ENCODE assay signal across 7 cellular contexts in the genomic region with DNA sequence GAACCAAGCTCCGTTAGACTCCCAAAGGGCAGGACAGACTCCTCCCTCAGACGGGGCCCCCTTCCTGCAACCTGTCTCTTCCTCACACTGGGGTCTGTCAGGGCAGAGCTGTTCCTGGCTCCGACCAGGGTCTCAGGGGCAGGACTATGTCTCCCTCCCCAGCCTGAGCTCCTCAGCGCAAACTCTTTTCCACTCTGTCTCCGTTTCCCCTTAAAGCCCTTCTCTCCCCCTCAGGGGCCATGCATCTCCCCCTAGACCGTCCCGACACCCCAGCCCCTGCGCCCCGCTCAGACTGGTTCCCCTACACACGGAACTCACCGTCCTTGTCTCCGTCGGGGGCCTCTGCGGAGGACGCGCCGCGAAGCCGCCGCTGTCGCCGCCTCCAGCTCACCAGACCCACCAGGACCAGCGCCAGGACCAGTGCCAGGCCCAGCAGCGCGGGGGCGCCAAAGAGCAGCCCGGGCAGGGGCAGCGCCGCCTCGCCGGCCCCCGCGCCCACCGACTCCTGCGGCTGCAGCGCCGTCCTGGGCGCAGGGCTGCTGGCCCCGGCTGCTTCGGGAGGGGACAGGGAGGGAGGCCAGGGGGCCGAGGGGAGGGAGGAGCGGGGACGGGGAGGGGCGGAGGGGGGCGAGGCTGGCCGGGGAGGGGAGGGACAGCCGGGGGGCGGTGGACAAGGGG. TPM values are rescaled to one million over a fixed set of nuclear protein-coding genes. Genes with fewer than 3 reads are reported as not detected.
DNase-seq lines count a peak whose midpoint lies in the region; ATAC-seq and TF ChIP-seq lines count a peak whose summit lies in the region.

No MANE protein-coding gene starts in this region.

- CTCF ChIA-PET in T-cell (lab: Charles Lee) = interaction anchor here (0.5 to 4.5 kb wide), 13 partner anchors 14 to 975 kb away, joined by 3 to 48 read pairs (median 4); partner anchors contain the start of genes SNU13 (in 1 of the 2) and SREBF2 (in 1 of the 2)

- no peaks in the 10 kb centered on the region for H3K36me3 Mint-ChIP-seq in T-cell
- no peaks in the 10 kb centered on the region for H3K36me3 Mint-ChIP-seq in immature natural killer cell

- peaks cover 16 to 24% (median 21%) of the 10 kb centered on the region in 3 donors for H3K4me1 Mint-ChIP-seq in T-cell
- H3K4me1 Mint-ChIP-seq in immature natural killer cell = peaks cover 3 to 6% of the 10 kb centered on the region in 2 donors

- H3K27ac Mint-ChIP-seq in T-cell (peak overlapping the region; percentile 39 to 69), immature natural killer cell (no peak overlapping the region)

- no peaks in the 10 kb centered on the region for H3K9me3 Mint-ChIP-seq in T-cell
- H3K9me3 Mint-ChIP-seq in immature natural killer cell = no peaks in the 10 kb centered on the region

- POLR2A ChIA-PET in T-cell (lab: Charles Lee) = interaction anchor here in 1 of 2 donors (0.8 to 1.0 kb wide), 3 partner anchors 14 to 125 kb away, joined by 5 to 9 read pairs (median 5); partner anchors contain the start of gene CCDC134

- ATAC-seq in HG03354 (IDR thresholded peaks at IDR 0.05; ENCODE audit: poor library complexity, severe bottlenecking, unreplicated experiment) (peak; percentile 38), T-cell (replicated peaks in 1 of 4) (peak; percentile 81 to 87 (median 86))

- DNase-seq in T-cell = peak; percentile 39 to 86 (median 68)
- DNase-seq in amniotic stem cell (lab: John Stamatoyannopoulos, UW) = peak; percentile 21
- DNase-seq in immature natural killer cell = peak; percentile 62 to 70 (median 69)
- peak; percentile 82 for DNase-seq in stimulated activated CD4-positive, alpha-beta T cell treated with anti-CD3 and anti-CD28 coated beads, Interleukin-4, amount 100 ng/mL, for 1 hour
- DNase-seq in NCI-H446 treated with DMSO at 0.1 percent for 48 hours (lab: John Stamatoyannopoulos, UW) = no peak

- H3K4me3 Mint-ChIP-seq in T-cell = peak overlapping the region; percentile 78 to 79 (median 79)
- H3K4me3 Mint-ChIP-seq in immature natural killer cell = peak overlapping the region; percentile 45 to 69 (median 64)

- H3K27me3 Mint-ChIP-seq in T-cell (no peaks in the 10 kb centered on the region), immature natural killer cell (ENCODE audit: low read depth in 3 of 3) (peaks cover 2 to 11% (median 5%) of the 10 kb centered on the region in 3 donors)

- TF ChIP-seq POLR2A in GM15510 (IDR thresholded peaks at IDR 0.05; ENCODE audit: borderline replicate concordance, extremely low read depth, insufficient read length) = peak; percentile 41

RNA-seq across cellular contexts. Expression of gene TNFRSF13C, which starts 0.7 kb away (rescaled TPM):
- total RNA-seq in T-cell = 10 to 100 TPM; 11.4 to 22.5 (median 15.4) TPM
- not detected for polyA plus RNA-seq in immature natural killer cell

RNA-seq across cellular contexts. Expression of gene SHISA8, which starts 11.0 kb away (rescaled TPM):
- total RNA-seq in T-cell = 1 to 10 TPM in 1 of 5 donors, under 1 TPM in 3, not detected in 1; 0.56 to 1.2 (median 0.75) TPM
- not detected for polyA plus RNA-seq in immature natural killer cell

RNA-seq across cellular contexts. Expression of gene CENPM, which starts 21.0 kb away (rescaled TPM):
- total RNA-seq in T-cell = 10 to 100 TPM in 2 of 5 donors, 1 to 10 TPM in 3; 5.1 to 16.7 (median 7.9) TPM
- 1 to 10 TPM; 4.3 to 9.3 (median 5.5) TPM for polyA plus RNA-seq in immature natural killer cell

RNA-seq across cellular contexts. Expression of gene SEPTIN3, which starts 43.3 kb away (rescaled TPM):
- total RNA-seq in T-cell = under 1 TPM; 0.10 to 0.30 (median 0.23) TPM
- polyA plus RNA-seq in immature natural killer cell = not detected

Comparison
In these comparisons a context has a peak if more than half of its experiments do, and no peak if none do; other contexts are left out.
1. H3K27ac Mint-ChIP-seq: peak in T-cell (2 of 2); none in immature natural killer cell (0 of 6).